ENCODE assay signal across 8 cellular contexts in the genomic region with DNA sequence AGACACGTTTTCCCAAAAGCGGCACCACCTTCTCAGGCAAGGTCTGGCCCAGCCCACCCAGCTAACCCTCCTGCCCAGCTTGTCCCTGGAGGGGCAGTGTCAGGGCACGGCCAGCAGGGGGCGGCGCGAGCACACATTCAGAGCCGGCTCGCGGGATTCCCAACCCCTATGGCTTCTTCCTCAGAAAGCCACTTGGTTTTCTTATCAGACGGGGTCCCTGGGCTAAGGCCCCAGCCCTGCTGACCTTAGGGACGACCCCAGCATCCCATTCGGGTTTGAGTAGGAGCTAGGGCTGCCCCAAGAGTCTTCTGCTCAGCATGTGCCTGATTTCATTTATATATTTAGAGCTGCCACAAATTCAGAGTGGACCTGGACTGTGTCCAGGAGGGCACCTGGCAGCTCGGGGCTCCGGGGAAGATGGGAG. TPM values are rescaled to one million over a fixed set of nuclear protein-coding genes. Genes with fewer than 3 reads are reported as not detected.
DNase-seq lines count a peak whose midpoint lies in the region; ATAC-seq and TF ChIP-seq lines count a peak whose summit lies in the region.

No MANE protein-coding gene starts in this region.

- H3K36me3 ChIP-seq in ACC112 (ENCODE audit: insufficient read depth, low read length): no peaks in the 10 kb centered on the region
- no peaks in the 10 kb centered on the region for H3K36me3 ChIP-seq in endocrine pancreas (ENCODE audit: control insufficient read depth, insufficient read depth, low read length)
- no peaks in the 10 kb centered on the region for H3K36me3 ChIP-seq in mucosa of descending colon (ENCODE audit: low read depth)

- H3K9ac ChIP-seq in endocrine pancreas (ENCODE audit: control insufficient read depth, insufficient read depth, low read length): peak overlapping the region; percentile 40

- ATAC-seq in GM18517 (IDR thresholded peaks at IDR 0.05; ENCODE audit: unreplicated experiment) (peak; percentile 49), HG03354 (IDR thresholded peaks at IDR 0.05; ENCODE audit: poor library complexity, severe bottlenecking, unreplicated experiment) (peak; percentile 91), mucosa of descending colon (peak; percentile 93)

- no peaks in the 10 kb centered on the region for H3K9me3 ChIP-seq in endocrine pancreas (ENCODE audit: control insufficient read depth, low read length)
- H3K9me3 ChIP-seq in mucosa of descending colon: no peaks in the 10 kb centered on the region

- peak; percentile 51 for DNase-seq in NOMO-1 treated with DMSO at 0.1 percent for 48 hours (lab: John Stamatoyannopoulos, UW; ENCODE audit: unreplicated experiment)
- peak; percentile 59 to 72 (median 69) for DNase-seq in activated CD8-positive, alpha-beta memory T cell treated with anti-CD3 and anti-CD28 coated beads for 48 hours (ENCODE audit: low read depth in 2 of 3, low spot score in 2 of 3)
- peak; percentile 74 to 85 (median 80) for DNase-seq in mucosa of descending colon
- DNase-seq in stimulated activated CD8-positive, alpha-beta memory T cell treated with anti-CD3 and anti-CD28 coated beads, Interleukin-2, amount 100 ng/mL, for 48 hours (ENCODE audit: low read depth in 2 of 2): peak; percentile 65 to 69

- H3K4me1 ChIP-seq in ACC112 (ENCODE audit: control insufficient read depth, insufficient read depth, low read length, unreplicated experiment): no peaks in the 10 kb centered on the region
- H3K4me1 ChIP-seq in endocrine pancreas (ENCODE audit: control insufficient read depth, insufficient read depth, low read length): no peaks in the 10 kb centered on the region
- H3K4me1 ChIP-seq in mucosa of descending colon (ENCODE audit: low read depth): peaks cover 7% of the 10 kb centered on the region

- peak overlapping the region; percentile 56 for H3K4me3 ChIP-seq in ACC112 (ENCODE audit: low read depth, low read length)
- no peak overlapping the region for H3K4me3 ChIP-seq in endocrine pancreas (ENCODE audit: control insufficient read depth, insufficient read depth, low read length)
- no peak overlapping the region for H3K4me3 ChIP-seq in mucosa of descending colon

- no peak overlapping the region for H2AFZ ChIP-seq in ACC112 (ENCODE audit: low read length, unreplicated experiment)

- no peaks in the 10 kb centered on the region for H3K79me2 ChIP-seq in ACC112 (ENCODE audit: control insufficient read depth, insufficient read depth, low read length, unreplicated experiment)

- intact Hi-C loops in mucosa of descending colon (cut with DNase I, micrococcal nuclease): no loop called here

- peak; percentile 96 for TF ChIP-seq CTCF in mucosa of descending colon (IDR thresholded peaks at IDR 0.05)

- no peak overlapping the region for H3K27ac ChIP-seq in ACC112 (ENCODE audit: low read depth, low read length)

- no peaks in the 10 kb centered on the region for H3K27me3 ChIP-seq in ACC112 (ENCODE audit: insufficient read depth, low read length)
- H3K27me3 ChIP-seq in endocrine pancreas (ENCODE audit: control insufficient read depth, insufficient read depth, low read length): no peaks in the 10 kb centered on the region

RNA-seq across cellular contexts. Expression of a gene that starts 14.5 kb away (rescaled TPM):
- total RNA-seq in mucosa of descending colon: 1 to 10 TPM in 1 of 3 donors, not detected in 2; 2.1 TPM

RNA-seq across cellular contexts. Expression of a gene that starts 36.9 kb away (rescaled TPM):
- 10 to 100 TPM; 12.9 to 27.1 (median 14.0) TPM for total RNA-seq in mucosa of descending colon
